ENCODE assay signal across 1 cellular context in genomic region chr1:31306278-31306677, GRCh38.
TF ChIP-seq lines count a peak whose summit lies in the region.

No MANE protein-coding gene starts in this region.

TF ChIP-seq in SK-N-SH, 30 proteins besides CTCF, POLR2A, EP300 and RAD21 (continued from another document):
- no peak for TF ChIP-seq USF1 (IDR thresholded peaks at IDR 0.05; ENCODE audit: borderline replicate concordance, low read depth)
- no peak for TF ChIP-seq MAX (IDR thresholded peaks at IDR 0.05; ENCODE audit: low read depth)
- TF ChIP-seq SIN3A (IDR thresholded peaks at IDR 0.05; ENCODE audit: borderline replicate concordance, low read depth, low read length), result no peak
- TF ChIP-seq RXRA (IDR thresholded peaks at IDR 0.05; ENCODE audit: borderline replicate concordance, low read depth), result no peak
- TF ChIP-seq POLR2AphosphoS5 (IDR thresholded peaks at IDR 0.05; ENCODE audit: low read depth, low read length), result no peak
- no peak for TF ChIP-seq FOXJ3 (CRISPR knock-in tag; IDR thresholded peaks at IDR 0.05)
- no peak for TF ChIP-seq EZH2phosphoT487 (IDR thresholded peaks at IDR 0.05; ENCODE audit: borderline replicate concordance, low read depth)
- no peak for TF ChIP-seq GABPA (IDR thresholded peaks at IDR 0.05; ENCODE audit: low read depth)
- TF ChIP-seq MEF2A (IDR thresholded peaks at IDR 0.05; ENCODE audit: borderline replicate concordance, low read depth), result no peak
- TF ChIP-seq, protein P1, sequence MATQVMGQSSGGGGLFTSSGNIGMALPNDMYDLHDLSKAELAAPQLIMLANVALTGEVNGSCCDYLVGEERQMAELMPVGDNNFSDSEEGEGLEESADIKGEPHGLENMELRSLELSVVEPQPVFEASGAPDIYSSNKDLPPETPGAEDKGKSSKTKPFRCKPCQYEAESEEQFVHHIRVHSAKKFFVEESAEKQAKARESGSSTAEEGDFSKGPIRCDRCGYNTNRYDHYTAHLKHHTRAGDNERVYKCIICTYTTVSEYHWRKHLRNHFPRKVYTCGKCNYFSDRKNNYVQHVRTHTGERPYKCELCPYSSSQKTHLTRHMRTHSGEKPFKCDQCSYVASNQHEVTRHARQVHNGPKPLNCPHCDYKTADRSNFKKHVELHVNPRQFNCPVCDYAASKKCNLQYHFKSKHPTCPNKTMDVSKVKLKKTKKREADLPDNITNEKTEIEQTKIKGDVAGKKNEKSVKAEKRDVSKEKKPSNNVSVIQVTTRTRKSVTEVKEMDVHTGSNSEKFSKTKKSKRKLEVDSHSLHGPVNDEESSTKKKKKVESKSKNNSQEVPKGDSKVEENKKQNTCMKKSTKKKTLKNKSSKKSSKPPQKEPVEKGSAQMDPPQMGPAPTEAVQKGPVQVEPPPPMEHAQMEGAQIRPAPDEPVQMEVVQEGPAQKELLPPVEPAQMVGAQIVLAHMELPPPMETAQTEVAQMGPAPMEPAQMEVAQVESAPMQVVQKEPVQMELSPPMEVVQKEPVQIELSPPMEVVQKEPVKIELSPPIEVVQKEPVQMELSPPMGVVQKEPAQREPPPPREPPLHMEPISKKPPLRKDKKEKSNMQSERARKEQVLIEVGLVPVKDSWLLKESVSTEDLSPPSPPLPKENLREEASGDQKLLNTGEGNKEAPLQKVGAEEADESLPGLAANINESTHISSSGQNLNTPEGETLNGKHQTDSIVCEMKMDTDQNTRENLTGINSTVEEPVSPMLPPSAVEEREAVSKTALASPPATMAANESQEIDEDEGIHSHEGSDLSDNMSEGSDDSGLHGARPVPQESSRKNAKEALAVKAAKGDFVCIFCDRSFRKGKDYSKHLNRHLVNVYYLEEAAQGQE (IDR thresholded peaks at IDR 0.05; ENCODE audit: low read depth, low read length), result no peak
- peak; percentile 60; the same call in 1 of the 2 replicates for TF ChIP-seq FOSL2 (IDR thresholded peaks at IDR 0.05; ENCODE audit: borderline replicate concordance, low read depth)
- TF ChIP-seq USF2 (IDR thresholded peaks at IDR 0.05; ENCODE audit: borderline replicate concordance, low read depth, low read length), result no peak
TF ChIP-seq in SK-N-SH: peak in this region for 4.
